In genomic region chr15:73015493-73015892, GRCh38 we compare ENCODE assay signal across 18 cellular contexts. TPM values are rescaled to one million over a fixed set of nuclear protein-coding genes. Genes with fewer than 3 reads are reported as not detected.
DNase-seq lines count a peak whose midpoint lies in the region; ATAC-seq, FAIRE-seq and TF ChIP-seq lines count a peak whose summit lies in the region.
"Had no signal": no experiment of that assay in that cellular context is flagged by ENCODE, and none has a peak within 500 bp of the region (broad histone marks: within the 10 kb centered on the region; RNA-seq: fewer than 3 reads in every experiment).

No MANE protein-coding gene starts in this region.

- in situ Hi-C loops in HepG2 (cut with HindIII; ENCODE audit: extremely low pct_ligation_motif_present, low pct_unique_long_range_greater_than_20kb) (no loop called here), SK-MEL-5 (cut with HindIII; ENCODE audit: low pct_unique_long_range_greater_than_20kb, low sequenced_read_pairs) (no loop called here)

- peaks cover 0 to 9% of the 10 kb centered on the region in 2 experiments; a peak in 2 of 5 replicates for H3K27me3 ChIP-seq in HepG2 (ENCODE audit: control insufficient read depth in 1 of 2, insufficient read depth in 2 of 2, low read length in 2 of 2)
- H3K27me3 ChIP-seq in right lobe of liver: no peaks in the 10 kb centered on the region

- no peaks in the 10 kb centered on the region for H3K79me2 ChIP-seq in HepG2 (ENCODE audit: insufficient read depth, low read length)

- H3K9me3 ChIP-seq in HepG2 (ENCODE audit: low read length): no peaks in the 10 kb centered on the region
- no peaks in the 10 kb centered on the region for H3K9me3 ChIP-seq in right lobe of liver
- H3K9me3 ChIP-seq: Caco-2, SJCRH30 had no signal

- CTCF ChIA-PET in HepG2 (lab: Yijun Ruan, JAX; ENCODE audit: low intra/inter-chr PET ratio, low total read pairs): no interaction called here

- ATAC-seq in HepG2: peak; percentile 49; the same call in 2 of the 3 replicates
- ATAC-seq in right lobe of liver: no peak
- peak; percentile 44 for ATAC-seq in left colon
- ATAC-seq in sciatic nerve: no peak

- H3K27ac ChIP-seq in HepG2 (ENCODE audit: extremely low read length, insufficient read depth, low read length): no peak overlapping the region
- H3K27ac ChIP-seq in right lobe of liver: no peak overlapping the region
- H3K27ac ChIP-seq: SJCRH30 had no signal

- POLR2A ChIA-PET in HepG2 (lab: Yijun Ruan, JAX): no interaction called here

- no TSS peak for BruUV-seq in HepG2 (replicated peaks; lab: Mats Ljungman, UMichigan)

- H4K20me1 ChIP-seq in HepG2 (ENCODE audit: insufficient read depth, low read length): no peaks in the 10 kb centered on the region

- DNase-seq in HepG2 (ENCODE audit: low spot score) (no peak), right lobe of liver (no peak), SK-MEL-5 (ENCODE audit: low read depth, low spot score) (peak; percentile 23), left colon (no peak), sciatic nerve (ENCODE audit: low spot score) (no peak), GDM1 (lab: John Stamatoyannopoulos, UW) (no peak)
- no peak for DNase-seq in activated CD4-positive, CD25-positive, alpha-beta regulatory T cell (lab: John Stamatoyannopoulos, UW)
- DNase-seq in activated CD4-positive, alpha-beta T cell treated with anti-CD3 and anti-CD28 coated beads, Interleukin-2, amount 50 U/mL, for 4 hours: no peak
- DNase-seq: Caco-2; CD4-positive, alpha-beta T cell; DMS53; EL; KG1; MV-4-11; NCI-H187; NCI-H2227 treated with DMSO at 0.1 percent for 48 hours; NCI-H524; SJCRH30 had no signal

- no peaks in the 10 kb centered on the region for H3K36me3 ChIP-seq in HepG2 (replicated peaks in 1 of 2; ENCODE audit: control insufficient read depth in 1 of 2, insufficient read depth in 2 of 2, low read length in 2 of 2)
- no peaks in the 10 kb centered on the region for H3K36me3 ChIP-seq in right lobe of liver
- H3K36me3 ChIP-seq: SJCRH30 had no signal

- H3K4me3 ChIP-seq in HepG2 (replicated peaks in 1 of 3; ENCODE audit: insufficient read depth in 1 of 3, low read depth in 2 of 3, low read length in 3 of 3) (no peak overlapping the region), right lobe of liver (no peak overlapping the region)
- H3K4me3 ChIP-seq: SJCRH30 had no signal

- no peak overlapping the region for H3K9ac ChIP-seq in HepG2 (ENCODE audit: insufficient read depth, low read depth, low read length)

- intact Hi-C loops in HepG2 (cut with micrococcal nuclease; ENCODE audit: unreplicated experiment): no loop called here
- intact Hi-C loops in right lobe of liver (cut with DNase I): no loop called here
- intact Hi-C loops in left colon (cut with DNase I, micrococcal nuclease): no loop called here
- intact Hi-C loops in sciatic nerve (cut with DNase I): no loop called here

- FAIRE-seq in HepG2 (lab: Jason Lieb, UNC): no peak

- 32% methylated on average over 6 of the region's 6 CpGs for WGBS in HepG2 (ENCODE audit: low lambda C conversion rate)
- WGBS in right lobe of liver (ENCODE audit: insufficient coverage, low coverage, low lambda C conversion rate, missing lambda C conversion rate): 87% methylated on average over 5 of the region's 6 CpGs

- TF ChIP-seq EP300 in HepG2 (IDR thresholded peaks at IDR 0.05; ENCODE audit: low read depth in 2 of 2, low read length in 2 of 2) (no peak), HepG2 (CRISPR knock-in tag; IDR thresholded peaks at IDR 0.05; ENCODE audit: borderline replicate concordance) (no peak)

- TF ChIP-seq POLR2A in HepG2 (IDR thresholded peaks at IDR 0.05; ENCODE audit: insufficient read depth in 1 of 2, low read depth in 2 of 2, low read length in 2 of 2) (no peak), right lobe of liver (IDR thresholded peaks at IDR 0.05) (no peak)

- no peak overlapping the region for H2AFZ ChIP-seq in HepG2 (ENCODE audit: low read length)

- H3K4me1 ChIP-seq in HepG2 (ENCODE audit: insufficient read depth, low read length) (peaks cover 3% of the 10 kb centered on the region; the same call in 1 of the 2 replicates), right lobe of liver (no peaks in the 10 kb centered on the region)
- H3K4me1 ChIP-seq: Caco-2, SJCRH30 had no signal

- TF ChIP-seq CTCF in HepG2 (CRISPR knock-in tag; IDR thresholded peaks at IDR 0.05): no peak
- TF ChIP-seq CTCF in right lobe of liver (IDR thresholded peaks at IDR 0.05): no peak

- no peak for TF ChIP-seq RAD21 in HepG2 (CRISPR knock-in tag; IDR thresholded peaks at IDR 0.05)

- no peak overlapping the region for H3K4me2 ChIP-seq in HepG2 (ENCODE audit: low read depth, low read length)

TF ChIP-seq in HepG2, 621 proteins besides CTCF, POLR2A, EP300 and RAD21:
- no peak for TF ChIP-seq RFXAP (CRISPR knock-in tag; IDR thresholded peaks at IDR 0.05; ENCODE audit: borderline replicate concordance)
- TF ChIP-seq ZNF263 (CRISPR knock-in tag; IDR thresholded peaks at IDR 0.05): peak; percentile 51; the same call in 1 of the 2 replicates
TF ChIP-seq in HepG2: peak in this region for 1.

RNA-seq across cellular contexts. Expression of gene NEO1, which starts 36.8 kb away (rescaled TPM):
- total RNA-seq in HepG2 (2016; rRNA removed; fragmentation: Illumina TruSeq; extraction: Trizol) (10.0 and 11.0 TPM in 2 replicates), right lobe of liver (10 to 100 TPM in 4 of 6 experiments, 1 to 10 TPM in 2; 8.3 to 13.2 (median 10.3) TPM), left colon (100 to 1,000 TPM; 129 to 202 TPM), sciatic nerve (56.1 TPM)
- 1.2 and 3.5 TPM in 2 replicates for total RNA-seq in HepG2 (2016; cell fraction: cytosol; rRNA removed; fragmentation: Illumina TruSeq; extraction: Trizol; ENCODE audit: low read depth)
- total RNA-seq in HepG2 (2016; cell fraction: insoluble cytoplasmic fraction; rRNA removed; fragmentation: Illumina TruSeq; extraction: Trizol): 6.9 and 13.6 TPM in 2 replicates
- 6.0 and 6.5 TPM in 2 replicates for total RNA-seq in HepG2 (2016; cell fraction: membrane; rRNA removed; fragmentation: Illumina TruSeq; extraction: Trizol)
- 19.6 and 20.3 TPM in 2 replicates for total RNA-seq in HepG2 (2016; cell fraction: nucleus; rRNA removed; fragmentation: Illumina TruSeq; extraction: Trizol)
- polyA plus RNA-seq in HepG2 (2011; rRNA removed): 8.4 and 9.1 TPM in 2 replicates
- polyA plus RNA-seq in HepG2 (2011; cell fraction: cytosol; rRNA removed): 9.5 and 9.7 TPM in 2 replicates
- polyA plus RNA-seq in HepG2 (2011; cell fraction: nucleus; rRNA removed): 8.3 and 9.8 TPM in 2 replicates
- 10.0 and 15.1 TPM in 2 replicates for polyA plus RNA-seq in HepG2 (2012)
- polyA plus RNA-seq in HepG2 (2016; cell fraction: cytosol; fragmentation: Illumina TruSeq; extraction: Trizol; ENCODE audit: low read depth): 0.67 and 1.0 TPM in 2 replicates
- polyA plus RNA-seq in HepG2 (2016; cell fraction: insoluble cytoplasmic fraction; fragmentation: Illumina TruSeq; extraction: Trizol; ENCODE audit: low read depth): 4.7 and 7.6 TPM in 2 replicates
- polyA plus RNA-seq in HepG2 (2016; cell fraction: membrane; fragmentation: Illumina TruSeq; extraction: Trizol; ENCODE audit: low read depth): 2.4 and 2.6 TPM in 2 replicates
- 14.1 and 15.2 TPM in 2 replicates for polyA plus RNA-seq in HepG2 (2016; cell fraction: nucleus; fragmentation: Illumina TruSeq; extraction: Trizol; ENCODE audit: insufficient read depth, low read depth)
- 17.6 and 22.5 TPM in 2 replicates for polyA minus RNA-seq in HepG2 (2011; rRNA and poly(A)+ RNA removed; ENCODE audit: low replicate concordance)
- 7.7 and 7.9 TPM in 2 replicates for polyA minus RNA-seq in HepG2 (2011; cell fraction: cytosol; rRNA and poly(A)+ RNA removed)
- polyA minus RNA-seq in HepG2 (2011; cell fraction: nucleus; rRNA and poly(A)+ RNA removed): 14.0 and 27.7 TPM in 2 replicates
- 11.5 and 14.0 TPM in 2 replicates for total RNA-seq in SK-MEL-5 (2014; rRNA removed; shearing (Covaris generic))
- 14.2 and 30.3 TPM in 2 replicates for polyA plus RNA-seq in SK-MEL-5 (2015; cell fraction: cytosol; rRNA removed)
- polyA plus RNA-seq in SK-MEL-5 (2015; cell fraction: nucleus; rRNA removed): 5.4 and 9.7 TPM in 2 replicates

Comparison
In these comparisons a context has a peak if more than half of its experiments do, and no peak if none do; other contexts are left out.
1. ATAC-seq: peak in HepG2 (single experiment) and left colon (single experiment); none in right lobe of liver (0 of 4) and sciatic nerve (single experiment).